9 cellular contexts compared by ENCODE assay signal in genomic region chr5:64506567-64507321, GRCh38. TPM values are rescaled to one million over a fixed set of nuclear protein-coding genes. Genes with fewer than 3 reads are reported as not detected.
DNase-seq lines count a peak whose midpoint lies in the region; ATAC-seq and TF ChIP-seq lines count a peak whose summit lies in the region.
"Had no signal": no experiment of that assay in that cellular context is flagged by ENCODE, and none has a peak within 500 bp of the region (broad histone marks: within the 10 kb centered on the region; RNA-seq: fewer than 3 reads in every experiment).

No MANE protein-coding gene starts in this region.

- CTCF ChIA-PET in BJ (lab: Yijun Ruan, JAX): interaction anchor here (0.8 to 1.5 kb wide), 3 partner anchors 9 to 277 kb away, joined by 3 to 4 read pairs (median 3); no protein-coding TSS in a partner anchor
- CTCF ChIA-PET in CD4-positive, alpha-beta T cell (lab: Charles Lee): no interaction called here

- H3K9me3 Mint-ChIP-seq in CD4-positive, alpha-beta T cell: no peaks in the 10 kb centered on the region

- no peak overlapping the region for H3K9ac ChIP-seq in parathyroid adenoma

- intact Hi-C loops in head of caudate nucleus (cut with DNase I): no loop called here
- intact Hi-C loops in CD4-positive, alpha-beta T cell (cut with DNase I, micrococcal nuclease): no loop called here

- H3K4me2 ChIP-seq in parathyroid adenoma (ENCODE audit: low read length): peak overlapping the region; percentile 77

- H3K4me1 Mint-ChIP-seq in CD4-positive, alpha-beta T cell (ENCODE audit: low read depth): peaks cover 7% of the 10 kb centered on the region

- H3K36me3 ChIP-seq in BJ (ENCODE audit: control insufficient read depth, insufficient read depth, low read length) (no peaks in the 10 kb centered on the region), Peyer's patch (no peaks in the 10 kb centered on the region), parathyroid adenoma (ENCODE audit: control insufficient read depth, insufficient read depth, low read length) (no peaks in the 10 kb centered on the region)
- H3K36me3 ChIP-seq: MG63 had no signal

- no peak overlapping the region for H3K4me3 Mint-ChIP-seq in CD4-positive, alpha-beta T cell

- peaks cover 68% of the 10 kb centered on the region for H3K27me3 Mint-ChIP-seq in CD4-positive, alpha-beta T cell

- POLR2A ChIA-PET in BJ (lab: Charles Lee): no interaction called here
- POLR2A ChIA-PET in CD4-positive, alpha-beta T cell (lab: Charles Lee): interaction anchor here (1.1 kb wide), 1 partner anchor 124 kb away, joined by 3 read pairs; no protein-coding TSS in a partner anchor

- H3K4me3 ChIP-seq in BJ (ENCODE audit: low read depth, low read length) (peak overlapping the region; percentile 46), Peyer's patch (peak overlapping the region; percentile 19 to 64 (median 34)), parathyroid adenoma (ENCODE audit: low read depth, low read length) (peak overlapping the region; percentile 41)
- H3K4me3 ChIP-seq: MG63 had no signal

- no peak for ATAC-seq in CD4-positive, alpha-beta T cell (ENCODE audit: poor library complexity)

- H3K27ac ChIP-seq in Peyer's patch: peak overlapping the region in 2 of 4 donors; percentile 5 to 46
- no peak overlapping the region for H3K27ac ChIP-seq in parathyroid adenoma
- no peak overlapping the region for H3K27ac ChIP-seq in CD4-positive, alpha-beta T cell (ENCODE audit: low read depth, low read length)

- H3K27ac Mint-ChIP-seq in CD4-positive, alpha-beta T cell: no peak overlapping the region

- peaks cover 21% of the 10 kb centered on the region for H3K27me3 ChIP-seq in BJ (ENCODE audit: control insufficient read depth, insufficient read depth, low read length)
- H3K27me3 ChIP-seq in Peyer's patch: no peaks in the 10 kb centered on the region
- H3K27me3 ChIP-seq in parathyroid adenoma (ENCODE audit: control insufficient read depth, insufficient read depth, low read length): peaks cover 2% of the 10 kb centered on the region
- H3K27me3 ChIP-seq in CD4-positive, alpha-beta T cell (ENCODE audit: control insufficient read depth, insufficient read depth, low read length): peaks cover 39% of the 10 kb centered on the region

- TF ChIP-seq CTCF in BJ (IDR thresholded peaks at IDR 0.05; ENCODE audit: insufficient read depth, low read depth, low read length) (peak; percentile 4; the same call in 1 of the 2 replicates), Peyer's patch (IDR thresholded peaks at IDR 0.05) (peak in 2 of 6 experiments; percentile 23 to 39), parathyroid adenoma (IDR thresholded peaks at IDR 0.05) (no peak)
- TF ChIP-seq CTCF in CD4-positive, alpha-beta T cell (IDR thresholded peaks at IDR 0.05): no peak

- H3K9me3 ChIP-seq in Peyer's patch (no peaks in the 10 kb centered on the region), parathyroid adenoma (ENCODE audit: control insufficient read depth, low read length) (no peaks in the 10 kb centered on the region)
- no peaks in the 10 kb centered on the region for H3K9me3 ChIP-seq in CD4-positive, alpha-beta T cell (ENCODE audit: control insufficient read depth, low read length)
- H3K9me3 ChIP-seq: MG63 had no signal

- peak overlapping the region; percentile 71 for H2AFZ ChIP-seq in parathyroid adenoma

- H3K4me1 ChIP-seq in Peyer's patch (peaks cover 0 to 5% (median 0%) of the 10 kb centered on the region in 4 donors), parathyroid adenoma (peaks cover 3% of the 10 kb centered on the region)

- DNase-seq in BJ (ENCODE audit: low read depth) (no peak), Peyer's patch (peak in 1 of 3 donors; percentile 55), head of caudate nucleus (peak in 38 of 42 donors; percentile 14 to 72 (median 40)), GM03348 (ENCODE audit: low spot score) (no peak), NCI-H2081 (lab: John Stamatoyannopoulos, UW) (no peak)
- no peak for DNase-seq in stimulated activated CD4-positive, alpha-beta T cell treated with anti-CD3 and anti-CD28 coated beads, Interleukin-2, amount 100 ng/mL, for 48 hours
- DNase-seq in CD4-positive, alpha-beta T cell: no peak

- no peaks in the 10 kb centered on the region for H3K36me3 Mint-ChIP-seq in CD4-positive, alpha-beta T cell (ENCODE audit: low read depth)

- TF ChIP-seq POLR2A in Peyer's patch (IDR thresholded peaks at IDR 0.05): no peak

- no peaks in the 10 kb centered on the region for H3K79me2 ChIP-seq in parathyroid adenoma

RNA-seq across cellular contexts. Expression of gene RGS7BP, which starts 0.9 kb away (rescaled TPM):
- 0.63 and 0.69 TPM in 2 replicates for polyA plus RNA-seq in BJ (2011; rRNA removed)
- polyA minus RNA-seq in BJ (2011; rRNA and poly(A)+ RNA removed): 0.28 and 0.41 TPM in 2 replicates
- total RNA-seq in Peyer's patch: 1 to 10 TPM in 2 of 4 donors, under 1 TPM in 2; 0.35 to 2.5 (median 1.2) TPM
- total RNA-seq in CD4-positive, alpha-beta T cell: not detected

Comparison
In these comparisons a context has a peak if more than half of its experiments do, and no peak if none do; other contexts are left out.
1. DNase-seq: peak in head of caudate nucleus (38 of 42); none in BJ (single experiment), stimulated activated CD4-positive, alpha-beta T cell treated with anti-CD3 and anti-CD28 coated beads, Interleukin-2, amount 100 ng/mL, for 48 hours (0 of 2), GM03348 (single experiment), NCI-H2081 (0 of 2) and CD4-positive, alpha-beta T cell (0 of 10).
2. Peak in every context shown above with its lines, with median percentiles within 50 percentile points of each other: H3K4me3 ChIP-seq.